Comparison of ENCODE assay signal across 1 cellular context in the genomic region with DNA sequence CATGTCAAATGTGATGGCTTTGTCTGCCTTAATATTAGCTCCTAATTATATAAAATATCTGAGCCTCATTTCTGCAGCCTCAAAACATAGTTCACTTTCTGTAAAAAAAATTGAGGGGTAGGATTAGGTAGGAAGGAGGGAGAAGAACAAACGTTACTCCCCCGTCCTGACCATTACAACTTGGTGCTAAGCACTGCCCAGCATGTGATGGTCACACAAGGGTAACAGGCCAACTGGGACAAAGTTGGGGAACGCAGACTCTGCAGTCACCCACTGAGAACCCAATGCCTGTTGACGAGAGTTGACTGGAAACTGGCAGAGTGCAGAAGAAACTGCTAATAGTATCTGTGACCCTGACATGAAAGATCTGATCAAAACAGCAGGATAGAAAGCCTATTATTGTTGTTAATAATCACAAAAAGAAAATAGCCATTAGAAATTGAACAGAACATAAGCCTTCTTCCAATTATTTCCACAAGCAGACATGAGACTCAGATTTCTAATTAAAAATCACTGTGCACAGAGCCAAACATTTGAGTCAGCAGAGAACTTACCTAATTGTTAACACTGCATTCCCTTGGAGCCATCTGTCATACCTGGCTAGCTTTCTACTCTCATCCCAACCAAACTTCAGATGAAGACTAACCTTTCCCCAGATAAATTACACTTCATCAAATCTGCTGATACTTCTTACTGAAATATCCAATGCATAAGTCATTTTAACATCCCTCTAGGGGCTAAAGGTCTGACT.
TF ChIP-seq lines count a peak whose summit lies in the region.

No MANE protein-coding gene starts in this region.

TF ChIP-seq in K562, 482 proteins besides CTCF, POLR2A, EP300 and RAD21 (continued from another document and continues in another):
- peak in 1 of 2 experiments; percentile 22; a peak in 1 of 3 replicates for TF ChIP-seq CBX3 (IDR thresholded peaks at IDR 0.05; ENCODE audit: borderline replicate concordance in 1 of 2, low read length in 2 of 2)
- no peak for TF ChIP-seq CTBP1 (IDR thresholded peaks at IDR 0.05; ENCODE audit: borderline replicate concordance)
- TF ChIP-seq, protein P1, sequence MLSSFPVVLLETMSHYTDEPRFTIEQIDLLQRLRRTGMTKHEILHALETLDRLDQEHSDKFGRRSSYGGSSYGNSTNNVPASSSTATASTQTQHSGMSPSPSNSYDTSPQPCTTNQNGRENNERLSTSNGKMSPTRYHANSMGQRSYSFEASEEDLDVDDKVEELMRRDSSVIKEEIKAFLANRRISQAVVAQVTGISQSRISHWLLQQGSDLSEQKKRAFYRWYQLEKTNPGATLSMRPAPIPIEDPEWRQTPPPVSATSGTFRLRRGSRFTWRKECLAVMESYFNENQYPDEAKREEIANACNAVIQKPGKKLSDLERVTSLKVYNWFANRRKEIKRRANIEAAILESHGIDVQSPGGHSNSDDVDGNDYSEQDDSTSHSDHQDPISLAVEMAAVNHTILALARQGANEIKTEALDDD (IDR thresholded peaks at IDR 0.05): no peak
- no peak for TF ChIP-seq ETV5 (CRISPR knock-in tag; IDR thresholded peaks at IDR 0.05; ENCODE audit: low read depth)
- TF ChIP-seq, protein P2, sequence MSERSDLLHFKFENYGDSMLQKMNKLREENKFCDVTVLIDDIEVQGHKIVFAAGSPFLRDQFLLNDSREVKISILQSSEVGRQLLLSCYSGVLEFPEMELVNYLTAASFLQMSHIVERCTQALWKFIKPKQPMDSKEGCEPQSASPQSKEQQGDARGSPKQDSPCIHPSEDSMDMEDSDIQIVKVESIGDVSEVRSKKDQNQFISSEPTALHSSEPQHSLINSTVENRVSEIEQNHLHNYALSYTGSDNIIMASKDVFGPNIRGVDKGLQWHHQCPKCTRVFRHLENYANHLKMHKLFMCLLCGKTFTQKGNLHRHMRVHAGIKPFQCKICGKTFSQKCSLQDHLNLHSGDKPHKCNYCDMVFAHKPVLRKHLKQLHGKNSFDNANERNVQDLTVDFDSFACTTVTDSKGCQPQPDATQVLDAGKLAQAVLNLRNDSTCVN (CRISPR knock-in tag; IDR thresholded peaks at IDR 0.05): 0 out of 2 replicates have a peak, but pooled peaks have one; percentile 15
- TF ChIP-seq MCM3 (IDR thresholded peaks at IDR 0.05): no peak
- TF ChIP-seq, protein P3, sequence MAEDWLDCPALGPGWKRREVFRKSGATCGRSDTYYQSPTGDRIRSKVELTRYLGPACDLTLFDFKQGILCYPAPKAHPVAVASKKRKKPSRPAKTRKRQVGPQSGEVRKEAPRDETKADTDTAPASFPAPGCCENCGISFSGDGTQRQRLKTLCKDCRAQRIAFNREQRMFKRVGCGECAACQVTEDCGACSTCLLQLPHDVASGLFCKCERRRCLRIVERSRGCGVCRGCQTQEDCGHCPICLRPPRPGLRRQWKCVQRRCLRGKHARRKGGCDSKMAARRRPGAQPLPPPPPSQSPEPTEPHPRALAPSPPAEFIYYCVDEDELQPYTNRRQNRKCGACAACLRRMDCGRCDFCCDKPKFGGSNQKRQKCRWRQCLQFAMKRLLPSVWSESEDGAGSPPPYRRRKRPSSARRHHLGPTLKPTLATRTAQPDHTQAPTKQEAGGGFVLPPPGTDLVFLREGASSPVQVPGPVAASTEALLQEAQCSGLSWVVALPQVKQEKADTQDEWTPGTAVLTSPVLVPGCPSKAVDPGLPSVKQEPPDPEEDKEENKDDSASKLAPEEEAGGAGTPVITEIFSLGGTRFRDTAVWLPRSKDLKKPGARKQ (CRISPR knock-in tag; IDR thresholded peaks at IDR 0.05): no peak
- no peak for TF ChIP-seq CEBPB (tag; IDR thresholded peaks at IDR 0.05)
- 0 out of 2 replicates have a peak, but pooled peaks have one; percentile 27 for TF ChIP-seq ZNF584 (CRISPR knock-in tag; IDR thresholded peaks at IDR 0.05; ENCODE audit: low read depth)
- no peak for TF ChIP-seq BRF1 (IDR thresholded peaks at IDR 0.05; ENCODE audit: borderline replicate concordance, extremely low read depth, insufficient read length)
- TF ChIP-seq SIN3B (IDR thresholded peaks at IDR 0.05; ENCODE audit: low read depth): no peak
- no peak for TF ChIP-seq HNRNPK (IDR thresholded peaks at IDR 0.05; ENCODE audit: low read depth, low read length, poor library complexity, severe bottlenecking)
- TF ChIP-seq GATA2 (CRISPR knock-in tag; IDR thresholded peaks at IDR 0.05): no peak
- 0 out of 2 replicates have a peak, but pooled peaks have one; percentile 20 for TF ChIP-seq ZNF75A (CRISPR knock-in tag; IDR thresholded peaks at IDR 0.05)
- 0 out of 2 replicates have a peak, but pooled peaks have one; percentile 33 for TF ChIP-seq ZNF133 (CRISPR knock-in tag; IDR thresholded peaks at IDR 0.05)
- no peak for TF ChIP-seq KAT8 (IDR thresholded peaks at IDR 0.05; ENCODE audit: low read depth)
- TF ChIP-seq POLR3A (IDR thresholded peaks at IDR 0.05; ENCODE audit: borderline replicate concordance, extremely low read depth, insufficient read depth, insufficient read length): no peak
- no peak for TF ChIP-seq DNMT1 (IDR thresholded peaks at IDR 0.05)
- TF ChIP-seq RBBP5 (IDR thresholded peaks at IDR 0.05; ENCODE audit: borderline replicate concordance, insufficient read depth, low read length, poor library complexity, severe bottlenecking): no peak
- no peak for TF ChIP-seq GTF2A2 (tag; IDR thresholded peaks at IDR 0.05)
- TF ChIP-seq ETS2 (tag; IDR thresholded peaks at IDR 0.05; ENCODE audit: borderline replicate concordance, poor library complexity, severe bottlenecking): no peak
- TF ChIP-seq ZNF134 (CRISPR knock-in tag; conservative IDR thresholded peaks at IDR 0.05): no peak
- no peak for TF ChIP-seq ILK (tag; IDR thresholded peaks at IDR 0.05; ENCODE audit: borderline replicate concordance, low read depth)
- no peak for TF ChIP-seq FUS (optimal IDR thresholded peaks at IDR 0.05; ENCODE audit: low read depth, low read length)
- 0 out of 4 replicates have a peak, but pooled peaks of 1 of the 2 experiments have one; percentile 29 for TF ChIP-seq CSDE1 (IDR thresholded peaks at IDR 0.05)
- TF ChIP-seq, protein P4, sequence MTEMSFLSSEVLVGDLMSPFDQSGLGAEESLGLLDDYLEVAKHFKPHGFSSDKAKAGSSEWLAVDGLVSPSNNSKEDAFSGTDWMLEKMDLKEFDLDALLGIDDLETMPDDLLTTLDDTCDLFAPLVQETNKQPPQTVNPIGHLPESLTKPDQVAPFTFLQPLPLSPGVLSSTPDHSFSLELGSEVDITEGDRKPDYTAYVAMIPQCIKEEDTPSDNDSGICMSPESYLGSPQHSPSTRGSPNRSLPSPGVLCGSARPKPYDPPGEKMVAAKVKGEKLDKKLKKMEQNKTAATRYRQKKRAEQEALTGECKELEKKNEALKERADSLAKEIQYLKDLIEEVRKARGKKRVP (CRISPR knock-in tag; IDR thresholded peaks at IDR 0.05): 0 out of 2 replicates have a peak, but pooled peaks have one; percentile 42
- no peak for TF ChIP-seq ZNF3 (CRISPR knock-in tag; IDR thresholded peaks at IDR 0.05)
- TF ChIP-seq TARDBP (IDR thresholded peaks at IDR 0.05): no peak
- TF ChIP-seq, protein P5, sequence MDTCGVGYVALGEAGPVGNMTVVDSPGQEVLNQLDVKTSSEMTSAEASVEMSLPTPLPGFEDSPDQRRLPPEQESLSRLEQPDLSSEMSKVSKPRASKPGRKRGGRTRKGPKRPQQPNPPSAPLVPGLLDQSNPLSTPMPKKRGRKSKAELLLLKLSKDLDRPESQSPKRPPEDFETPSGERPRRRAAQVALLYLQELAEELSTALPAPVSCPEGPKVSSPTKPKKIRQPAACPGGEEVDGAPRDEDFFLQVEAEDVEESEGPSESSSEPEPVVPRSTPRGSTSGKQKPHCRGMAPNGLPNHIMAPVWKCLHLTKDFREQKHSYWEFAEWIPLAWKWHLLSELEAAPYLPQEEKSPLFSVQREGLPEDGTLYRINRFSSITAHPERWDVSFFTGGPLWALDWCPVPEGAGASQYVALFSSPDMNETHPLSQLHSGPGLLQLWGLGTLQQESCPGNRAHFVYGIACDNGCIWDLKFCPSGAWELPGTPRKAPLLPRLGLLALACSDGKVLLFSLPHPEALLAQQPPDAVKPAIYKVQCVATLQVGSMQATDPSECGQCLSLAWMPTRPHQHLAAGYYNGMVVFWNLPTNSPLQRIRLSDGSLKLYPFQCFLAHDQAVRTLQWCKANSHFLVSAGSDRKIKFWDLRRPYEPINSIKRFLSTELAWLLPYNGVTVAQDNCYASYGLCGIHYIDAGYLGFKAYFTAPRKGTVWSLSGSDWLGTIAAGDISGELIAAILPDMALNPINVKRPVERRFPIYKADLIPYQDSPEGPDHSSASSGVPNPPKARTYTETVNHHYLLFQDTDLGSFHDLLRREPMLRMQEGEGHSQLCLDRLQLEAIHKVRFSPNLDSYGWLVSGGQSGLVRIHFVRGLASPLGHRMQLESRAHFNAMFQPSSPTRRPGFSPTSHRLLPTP (IDR thresholded peaks at IDR 0.05; ENCODE audit: borderline replicate concordance, extremely low read depth, insufficient read length): no peak
- no peak for TF ChIP-seq KLF1 (tag; IDR thresholded peaks at IDR 0.05)
- no peak for TF ChIP-seq NR3C1 (CRISPR knock-in tag; IDR thresholded peaks at IDR 0.05)
- TF ChIP-seq, protein P6, sequence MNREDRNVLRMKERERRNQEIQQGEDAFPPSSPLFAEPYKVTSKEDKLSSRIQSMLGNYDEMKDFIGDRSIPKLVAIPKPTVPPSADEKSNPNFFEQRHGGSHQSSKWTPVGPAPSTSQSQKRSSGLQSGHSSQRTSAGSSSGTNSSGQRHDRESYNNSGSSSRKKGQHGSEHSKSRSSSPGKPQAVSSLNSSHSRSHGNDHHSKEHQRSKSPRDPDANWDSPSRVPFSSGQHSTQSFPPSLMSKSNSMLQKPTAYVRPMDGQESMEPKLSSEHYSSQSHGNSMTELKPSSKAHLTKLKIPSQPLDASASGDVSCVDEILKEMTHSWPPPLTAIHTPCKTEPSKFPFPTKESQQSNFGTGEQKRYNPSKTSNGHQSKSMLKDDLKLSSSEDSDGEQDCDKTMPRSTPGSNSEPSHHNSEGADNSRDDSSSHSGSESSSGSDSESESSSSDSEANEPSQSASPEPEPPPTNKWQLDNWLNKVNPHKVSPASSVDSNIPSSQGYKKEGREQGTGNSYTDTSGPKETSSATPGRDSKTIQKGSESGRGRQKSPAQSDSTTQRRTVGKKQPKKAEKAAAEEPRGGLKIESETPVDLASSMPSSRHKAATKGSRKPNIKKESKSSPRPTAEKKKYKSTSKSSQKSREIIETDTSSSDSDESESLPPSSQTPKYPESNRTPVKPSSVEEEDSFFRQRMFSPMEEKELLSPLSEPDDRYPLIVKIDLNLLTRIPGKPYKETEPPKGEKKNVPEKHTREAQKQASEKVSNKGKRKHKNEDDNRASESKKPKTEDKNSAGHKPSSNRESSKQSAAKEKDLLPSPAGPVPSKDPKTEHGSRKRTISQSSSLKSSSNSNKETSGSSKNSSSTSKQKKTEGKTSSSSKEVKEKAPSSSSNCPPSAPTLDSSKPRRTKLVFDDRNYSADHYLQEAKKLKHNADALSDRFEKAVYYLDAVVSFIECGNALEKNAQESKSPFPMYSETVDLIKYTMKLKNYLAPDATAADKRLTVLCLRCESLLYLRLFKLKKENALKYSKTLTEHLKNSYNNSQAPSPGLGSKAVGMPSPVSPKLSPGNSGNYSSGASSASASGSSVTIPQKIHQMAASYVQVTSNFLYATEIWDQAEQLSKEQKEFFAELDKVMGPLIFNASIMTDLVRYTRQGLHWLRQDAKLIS (CRISPR knock-in tag; IDR thresholded peaks at IDR 0.05): no peak
- no peak for TF ChIP-seq U2AF1 (optimal IDR thresholded peaks at IDR 0.05; ENCODE audit: low read depth, low read length)
- no peak for TF ChIP-seq YY1 (IDR thresholded peaks at IDR 0.05; ENCODE audit: borderline replicate concordance in 1 of 3, control insufficient read depth in 1 of 3, extremely low read depth in 1 of 3, insufficient read depth in 3 of 3, insufficient read length in 1 of 3, insufficient replicate concordance in 2 of 3, low read depth in 1 of 3, low read length in 2 of 3)
- no peak for TF ChIP-seq KLF6 (CRISPR knock-in tag; IDR thresholded peaks at IDR 0.05; ENCODE audit: borderline replicate concordance)
- TF ChIP-seq, protein P7, sequence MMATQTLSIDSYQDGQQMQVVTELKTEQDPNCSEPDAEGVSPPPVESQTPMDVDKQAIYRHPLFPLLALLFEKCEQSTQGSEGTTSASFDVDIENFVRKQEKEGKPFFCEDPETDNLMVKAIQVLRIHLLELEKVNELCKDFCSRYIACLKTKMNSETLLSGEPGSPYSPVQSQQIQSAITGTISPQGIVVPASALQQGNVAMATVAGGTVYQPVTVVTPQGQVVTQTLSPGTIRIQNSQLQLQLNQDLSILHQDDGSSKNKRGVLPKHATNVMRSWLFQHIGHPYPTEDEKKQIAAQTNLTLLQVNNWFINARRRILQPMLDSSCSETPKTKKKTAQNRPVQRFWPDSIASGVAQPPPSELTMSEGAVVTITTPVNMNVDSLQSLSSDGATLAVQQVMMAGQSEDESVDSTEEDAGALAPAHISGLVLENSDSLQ (IDR thresholded peaks at IDR 0.05): no peak
- no peak for TF ChIP-seq PRMT5 (CRISPR knock-in tag; IDR thresholded peaks at IDR 0.05)
- no peak for TF ChIP-seq MTA2 (IDR thresholded peaks at IDR 0.05; ENCODE audit: low read depth)
- no peak for TF ChIP-seq POLR2AphosphoS5 (IDR thresholded peaks at IDR 0.05; ENCODE audit: control insufficient read depth, insufficient read depth, low read depth, low read length)
- TF ChIP-seq, protein P8, sequence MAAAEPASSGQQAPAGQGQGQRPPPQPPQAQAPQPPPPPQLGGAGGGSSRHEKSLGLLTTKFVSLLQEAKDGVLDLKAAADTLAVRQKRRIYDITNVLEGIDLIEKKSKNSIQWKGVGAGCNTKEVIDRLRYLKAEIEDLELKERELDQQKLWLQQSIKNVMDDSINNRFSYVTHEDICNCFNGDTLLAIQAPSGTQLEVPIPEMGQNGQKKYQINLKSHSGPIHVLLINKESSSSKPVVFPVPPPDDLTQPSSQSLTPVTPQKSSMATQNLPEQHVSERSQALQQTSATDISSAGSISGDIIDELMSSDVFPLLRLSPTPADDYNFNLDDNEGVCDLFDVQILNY (CRISPR knock-in tag; IDR thresholded peaks at IDR 0.05): no peak
- no peak for TF ChIP-seq SP2 (IDR thresholded peaks at IDR 0.05; ENCODE audit: extremely low read depth, low read depth, low read length, poor library complexity, severe bottlenecking)
- TF ChIP-seq, protein P9, sequence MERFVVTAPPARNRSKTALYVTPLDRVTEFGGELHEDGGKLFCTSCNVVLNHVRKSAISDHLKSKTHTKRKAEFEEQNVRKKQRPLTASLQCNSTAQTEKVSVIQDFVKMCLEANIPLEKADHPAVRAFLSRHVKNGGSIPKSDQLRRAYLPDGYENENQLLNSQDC (CRISPR knock-in tag; IDR thresholded peaks at IDR 0.05): no peak
- TF ChIP-seq MYBL2 (IDR thresholded peaks at IDR 0.05; ENCODE audit: low read depth): no peak
- TF ChIP-seq MYBL2 (CRISPR knock-in tag; IDR thresholded peaks at IDR 0.05; ENCODE audit: borderline replicate concordance): no peak
- TF ChIP-seq POLR2H (tag; IDR thresholded peaks at IDR 0.05; ENCODE audit: low read depth): no peak
- TF ChIP-seq BRCA1 (IDR thresholded peaks at IDR 0.05): no peak
- TF ChIP-seq BRCA1 (CRISPR knock-in tag; IDR thresholded peaks at IDR 0.05): no peak
- TF ChIP-seq SAP30 (IDR thresholded peaks at IDR 0.05; ENCODE audit: borderline replicate concordance, insufficient read depth, low read depth, low read length, poor library complexity, severe bottlenecking): peak; percentile 37
- no peak for TF ChIP-seq NFRKB (IDR thresholded peaks at IDR 0.05; ENCODE audit: low read depth)
- TF ChIP-seq ZBTB8A (IDR thresholded peaks at IDR 0.05; ENCODE audit: partially characterized antibody): no peak
- TF ChIP-seq TBP (optimal IDR thresholded peaks at IDR 0.05; ENCODE audit: low read depth, low read length): peak; percentile 32
- no peak for TF ChIP-seq ZC3H11A (IDR thresholded peaks at IDR 0.05; ENCODE audit: low read depth, low read length)
- peak in 1 of 2 experiments; percentile 17 for TF ChIP-seq NCOA2 (IDR thresholded peaks at IDR 0.05; ENCODE audit: partially characterized antibody in 2 of 2)
